20 cellular contexts compared by ENCODE assay signal in genomic region chr5:43369651-43370050, GRCh38. TPM values are rescaled to one million over a fixed set of nuclear protein-coding genes. Genes with fewer than 3 reads are reported as not detected.
DNase-seq lines count a peak whose midpoint lies in the region; ATAC-seq and TF ChIP-seq lines count a peak whose summit lies in the region.
"Had no signal": no experiment of that assay in that cellular context is flagged by ENCODE, and none has a peak within 500 bp of the region (broad histone marks: within the 10 kb centered on the region; RNA-seq: fewer than 3 reads in every experiment).

No MANE protein-coding gene starts in this region.

- no peak for TF ChIP-seq POLR2A in esophagus muscularis mucosa (IDR thresholded peaks at IDR 0.05; ENCODE audit: low read depth)

- H3K4me3 ChIP-seq in Karpas-422 (ENCODE audit: low read length) (no peak overlapping the region), esophagus muscularis mucosa (no peak overlapping the region)
- H3K4me3 ChIP-seq: BLaER1 treated with 17β-estradiol and CSF1 and Interleukin-3, amounts not matched to agents 10 nM and 100 nM; HAP-1 had no signal

- H3K9me2 ChIP-seq in Karpas-422 (replicated peaks; ENCODE audit: insufficient read depth, low read length), result no peaks in the 10 kb centered on the region

- no peak for TF ChIP-seq EP300 in esophagus muscularis mucosa (IDR thresholded peaks at IDR 0.05)

- no peaks in the 10 kb centered on the region for H3K9me3 ChIP-seq in Karpas-422 (ENCODE audit: low read length)
- H3K9me3 ChIP-seq in esophagus muscularis mucosa, result no peaks in the 10 kb centered on the region
- H3K9me3 ChIP-seq: HAP-1 had no signal

- no peak overlapping the region for H3K4me2 ChIP-seq in Karpas-422 (ENCODE audit: low read depth, low read length, poor library complexity, severe bottlenecking)
- H3K4me2 ChIP-seq: BLaER1 treated with 17β-estradiol and CSF1 and Interleukin-3, amounts not matched to agents 10 nM and 100 nM had no signal

- no peak overlapping the region for H2AFZ ChIP-seq in Karpas-422 (ENCODE audit: low read length)

- H3K9ac ChIP-seq in Karpas-422 (ENCODE audit: low read length), result no peak overlapping the region
- H3K9ac ChIP-seq: BLaER1 treated with 17β-estradiol and CSF1 and Interleukin-3, amounts not matched to agents 10 nM and 100 nM had no signal

- ATAC-seq in GM21423 (IDR thresholded peaks at IDR 0.05; ENCODE audit: unreplicated experiment), result no peak
- ATAC-seq: CD8-positive, alpha-beta T cell had no signal

- DNase-seq in EL (peak; percentile 19), Karpas-422 (peak; percentile 23), esophagus muscularis mucosa (ENCODE audit: extremely low spot score) (peak; percentile 34), fibroblast of peridontal ligament (ENCODE audit: extremely low read depth) (peak; percentile 25), DMS53 treated with DMSO at 0.1 percent for 48 hours (lab: John Stamatoyannopoulos, UW; ENCODE audit: unreplicated experiment) (no peak), DMS 273 (lab: John Stamatoyannopoulos, UW; ENCODE audit: unreplicated experiment) (no peak), NCI-H345 (lab: John Stamatoyannopoulos, UW) (no peak)
- DNase-seq: CD8-positive, alpha-beta T cell; DMS79; IMR-90; Kasumi-1; KBM-7 had no signal

- H4K20me1 ChIP-seq in Karpas-422 (ENCODE audit: insufficient read depth, low read depth, low read length), result no peaks in the 10 kb centered on the region
- H4K20me1 ChIP-seq: BLaER1 treated with 17β-estradiol and CSF1 and Interleukin-3, amounts not matched to agents 10 nM and 100 nM had no signal

- no peaks in the 10 kb centered on the region for H3K36me3 ChIP-seq in Karpas-422 (ENCODE audit: insufficient read depth, low read length)
- H3K36me3 ChIP-seq in esophagus muscularis mucosa, result no peaks in the 10 kb centered on the region
- H3K36me3 ChIP-seq: BLaER1 treated with 17β-estradiol and CSF1 and Interleukin-3, amounts not matched to agents 10 nM and 100 nM; HAP-1 had no signal

- TF ChIP-seq CTCF in esophagus muscularis mucosa (IDR thresholded peaks at IDR 0.05), result no peak

- intact Hi-C loops in esophagus muscularis mucosa (cut with DNase I), result no loop called here

- no peak overlapping the region for H3K27ac ChIP-seq in Karpas-422 (ENCODE audit: low read length)
- no peak overlapping the region for H3K27ac ChIP-seq in esophagus muscularis mucosa (replicated peaks in 1 of 4)
- H3K27ac ChIP-seq: BLaER1 treated with 17β-estradiol and CSF1 and Interleukin-3, amounts not matched to agents 10 nM and 100 nM; HL-60 had no signal

- H3K27me3 ChIP-seq in Karpas-422 (ENCODE audit: low read length) (no peaks in the 10 kb centered on the region), esophagus muscularis mucosa (no peaks in the 10 kb centered on the region)
- H3K27me3 ChIP-seq: BLaER1 treated with 17β-estradiol and CSF1 and Interleukin-3, amounts not matched to agents 10 nM and 100 nM had no signal

- H3K4me1 ChIP-seq in Karpas-422 (ENCODE audit: low read length) (no peaks in the 10 kb centered on the region), esophagus muscularis mucosa (no peaks in the 10 kb centered on the region)
- H3K4me1 ChIP-seq: HAP-1 had no signal

- no peaks in the 10 kb centered on the region for H3K79me2 ChIP-seq in Karpas-422 (ENCODE audit: low read length)

RNA-seq across cellular contexts. Expression of gene CCL28, which starts 42.5 kb away (rescaled TPM):
- 18.8 and 42.3 TPM in 2 replicates for total RNA-seq in Karpas-422 (2014; rRNA removed; shearing (Covaris generic); ENCODE audit: low replicate concordance)
- 1 to 10 TPM; 2.2 to 3.3 (median 2.3) TPM for total RNA-seq in esophagus muscularis mucosa
- total RNA-seq: A172, Daoy, G401, H4 had no signal

RNA-seq across cellular contexts. Expression of gene HMGCS1, which starts 56.4 kb away (rescaled TPM):
- total RNA-seq in Karpas-422 (2014; rRNA removed; shearing (Covaris generic); ENCODE audit: low replicate concordance), result 131 and 184 TPM in 2 replicates
- total RNA-seq in esophagus muscularis mucosa, result 10 to 100 TPM; 11.1 to 19.9 (median 12.7) TPM

Comparison
In these comparisons a context has a peak if more than half of its experiments do, and no peak if none do; other contexts are left out.
1. DNase-seq: peak in EL (single experiment), Karpas-422 (single experiment), esophagus muscularis mucosa (single experiment) and fibroblast of peridontal ligament (single experiment); none in DMS53 treated with DMSO at 0.1 percent for 48 hours (single experiment), DMS 273 (single experiment) and NCI-H345 (single experiment).